Comparison of ENCODE assay signal across 1 cellular context in genomic region chr5:146840016-146840415, GRCh38.
TF ChIP-seq lines count a peak whose summit lies in the region.

No MANE protein-coding gene starts in this region.

TF ChIP-seq in GM23338, 12 proteins besides CTCF, POLR2A, EP300 and RAD21 (continued from another document):
- TF ChIP-seq REST (IDR thresholded peaks at IDR 0.05; ENCODE audit: unreplicated experiment) (no peak), POLR2AphosphoS5 (IDR thresholded peaks at IDR 0.05; ENCODE audit: low read depth) (no peak), EZH2phosphoT487 (IDR thresholded peaks at IDR 0.05; ENCODE audit: unreplicated experiment) (no peak), JUNB (IDR thresholded peaks at IDR 0.05; ENCODE audit: unreplicated experiment) (no peak), ZNF331 (CRISPR knock-in tag; IDR thresholded peaks at IDR 0.05; ENCODE audit: low read depth) (no peak), CREB1 (CRISPR knock-in tag; IDR thresholded peaks at IDR 0.05; ENCODE audit: low read depth) (no peak)
